19 cellular contexts compared by ENCODE assay signal in genomic region chr20:48613926-48614325, GRCh38.
"Had no signal": no experiment of that assay in that cellular context is flagged by ENCODE, and none has a peak within 500 bp of the region (broad histone marks: within the 10 kb centered on the region; RNA-seq: fewer than 3 reads in every experiment).

No MANE protein-coding gene starts in this region.

- H3K4me1 ChIP-seq: colonic mucosa, esophagus squamous epithelium, gastroesophageal sphincter, parathyroid adenoma, psoas muscle, right lobe of liver, spleen had no signal

- H3K36me3 ChIP-seq: colonic mucosa, esophagus squamous epithelium, gastroesophageal sphincter, right lobe of liver, spleen, thoracic aorta had no signal

- DNase-seq: colonic mucosa; dermis blood vessel endothelial cell; esophagus squamous epithelium; foreskin fibroblast; glutamatergic neuron; occipital lobe; retina; spleen; stimulated activated CD4-positive, alpha-beta T cell treated with anti-CD3 and anti-CD28 coated beads, Interleukin-15, amount 100 ng/mL, for 24 hours; stimulated activated CD4-positive, alpha-beta T cell treated with anti-CD3 and anti-CD28 coated beads, Interleukin-1b, Interleukin-23, amount 100 ng/mL, for 48 hours; stimulated activated CD4-positive, alpha-beta T cell treated with anti-CD3 and anti-CD28 coated beads, Interleukin-4, amount 100 ng/mL, for 24 hours; stimulated activated naive CD8-positive, alpha-beta T cell treated with anti-CD3 and anti-CD28 coated beads, Interleukin-15, amount 100 ng/mL, for 72 hours had no signal

- H3K27me3 ChIP-seq: colonic mucosa, gastroesophageal sphincter, right lobe of liver, spleen had no signal

- ATAC-seq: gastroesophageal sphincter; left lobe of liver; psoas muscle; right lobe of liver; stimulated activated memory B cell treated with anti-CD40 and anti-IgM and Interleukin-4, amounts not matched to agents 10 μg/mL and 1 μg/mL and 100 μg/mL, for 72 hours; stimulated activated naive CD8-positive, alpha-beta T cell treated with anti-CD3 and anti-CD28 coated beads, Interleukin-15, amount 100 ng/mL, for 72 hours had no signal

- H3K27ac ChIP-seq: colonic mucosa, esophagus squamous epithelium, gastroesophageal sphincter, parathyroid adenoma, psoas muscle, right lobe of liver, spleen, thoracic aorta had no signal

- H3K4me3 ChIP-seq: colonic mucosa, esophagus squamous epithelium, gastroesophageal sphincter, psoas muscle, right lobe of liver, spleen, thoracic aorta had no signal

- H3K9me3 ChIP-seq: colonic mucosa, esophagus squamous epithelium, gastroesophageal sphincter, psoas muscle, right lobe of liver, spleen, thoracic aorta had no signal
